ENCODE assay signal across 8 cellular contexts in genomic region chr10:61835069-61835908, GRCh38.
DNase-seq lines count a peak whose midpoint lies in the region; ATAC-seq and TF ChIP-seq lines count a peak whose summit lies in the region.

No MANE protein-coding gene starts in this region.

- peak; percentile 29 for DNase-seq in NCI-H82 (lab: John Stamatoyannopoulos, UW)
- no peak for DNase-seq in NCI-H82 treated with DMSO at 0.1 percent for 48 hours (lab: John Stamatoyannopoulos, UW; ENCODE audit: unreplicated experiment)
- DNase-seq in SK-N-DZ (ENCODE audit: low spot score): peak; percentile 63
- peak; percentile 58 to 81 for DNase-seq in foreskin fibroblast

- peaks cover 0 to 7% (median 4%) of the 10 kb centered on the region in 3 donors for H3K9me3 ChIP-seq in skeletal muscle tissue (ENCODE audit: control insufficient read depth in 3 of 3, low read length in 3 of 3)

- no peaks in the 10 kb centered on the region for H3K27me3 ChIP-seq in skeletal muscle tissue (ENCODE audit: control insufficient read depth in 3 of 3, insufficient read depth in 3 of 3, low read length in 3 of 3)

- peak; percentile 69 for ATAC-seq in HG02610 (IDR thresholded peaks at IDR 0.05; ENCODE audit: unreplicated experiment)
- no peak for ATAC-seq in HG03521 (IDR thresholded peaks at IDR 0.05; ENCODE audit: unreplicated experiment)
- ATAC-seq in GM21737 (IDR thresholded peaks at IDR 0.05; ENCODE audit: unreplicated experiment): no peak

- H3K4me3 ChIP-seq in foreskin fibroblast (ENCODE audit: low read depth in 1 of 2, low read length in 2 of 2) (no peak overlapping the region), skeletal muscle tissue (ENCODE audit: low read length in 3 of 3) (peak overlapping the region in 1 of 3 donors; percentile 9)

- H3K4me1 ChIP-seq in skeletal muscle tissue (ENCODE audit: control insufficient read depth in 3 of 3, insufficient read depth in 3 of 3, low read length in 3 of 3): peaks cover 7 to 20% (median 9%) of the 10 kb centered on the region in 3 donors

- no peaks in the 10 kb centered on the region for H3K36me3 ChIP-seq in skeletal muscle tissue (ENCODE audit: control insufficient read depth in 3 of 3, insufficient read depth in 3 of 3, low read length in 3 of 3)

- H3K9ac ChIP-seq in skeletal muscle tissue (ENCODE audit: low read depth in 1 of 3, low read length in 3 of 3): peak overlapping the region in 1 of 3 donors; percentile 34

- peak; percentile 40 for TF ChIP-seq CTCF in foreskin fibroblast (IDR thresholded peaks at IDR 0.05; ENCODE audit: low read depth, low read length)

- H3K27ac ChIP-seq in skeletal muscle tissue (ENCODE audit: low read depth, low read length): peak overlapping the region; percentile 44
